15 cellular contexts compared by ENCODE assay signal in genomic region chr13:94061316-94061715, GRCh38.
DNase-seq lines count a peak whose midpoint lies in the region; ATAC-seq and TF ChIP-seq lines count a peak whose summit lies in the region.
"Had no signal": no experiment of that assay in that cellular context is flagged by ENCODE, and none has a peak within 500 bp of the region (broad histone marks: within the 10 kb centered on the region; RNA-seq: fewer than 3 reads in every experiment).

No MANE protein-coding gene starts in this region.

- no peak overlapping the region for H2AK5ac ChIP-seq in IMR-90 (ENCODE audit: low read depth, low read length)

- H4K8ac ChIP-seq in IMR-90 (ENCODE audit: low read depth in 2 of 2, low read length in 2 of 2), result no peak overlapping the region

- intact Hi-C loops in IMR-90 (cut with micrococcal nuclease), result no loop called here
- intact Hi-C loops in activated T-helper 1 cell treated with anti-CD3 and anti-CD28 coated beads, Interleukin-12 subunit alpha, Interleukin-12 subunit beta, Interleukin-2, Interleukin-4 antibody, amounts not matched to agents 30 ng/mL and 10 ng/mL and 1 ng/mL, durations not matched to agents 14 hours and 24 hours and 36 hours (cut with micrococcal nuclease), result no loop called here

- H3K27me3 ChIP-seq in IMR-90 (ENCODE audit: control insufficient read depth, insufficient read depth, low read length) (no peaks in the 10 kb centered on the region), brain microvascular endothelial cell (replicated peaks) (no peaks in the 10 kb centered on the region)
- H3K27me3 ChIP-seq: BLaER1, thyroid gland had no signal

- H3K27ac Mint-ChIP-seq in activated T-helper 1 cell treated with anti-CD3 and anti-CD28 coated beads, Interleukin-12 subunit alpha, Interleukin-12 subunit beta, Interleukin-2, Interleukin-4 antibody, amounts not matched to agents 30 ng/mL and 10 ng/mL and 1 ng/mL, durations not matched to agents 14 hours and 24 hours and 36 hours, result no peak overlapping the region
- H3K27ac Mint-ChIP-seq: activated naive CD4-positive, alpha-beta T cell treated with anti-CD3 and anti-CD28 coated beads, Interleukin-2, amount 10 ng/mL, durations not matched to agents 7 days and 5 days had no signal

- peak overlapping the region; percentile 2 for H2AFZ ChIP-seq in IMR-90 (replicated peaks; ENCODE audit: low read length, poor library complexity)
- H2AFZ ChIP-seq: parathyroid adenoma had no signal

- no peaks in the 10 kb centered on the region for H4K20me1 ChIP-seq in IMR-90 (ENCODE audit: insufficient read depth, low read length)
- H4K20me1 ChIP-seq: BLaER1 had no signal

- POLR2A ChIA-PET in IMR-90 (lab: Charles Lee; ENCODE audit: unreplicated experiment), result no interaction called here

- no peaks in the 10 kb centered on the region for H3K79me1 ChIP-seq in IMR-90 (ENCODE audit: low read depth in 1 of 2, low read length in 2 of 2)

- no peaks in the 10 kb centered on the region for H3K36me3 ChIP-seq in IMR-90 (ENCODE audit: control insufficient read depth, insufficient read depth, low read length)
- no peaks in the 10 kb centered on the region for H3K36me3 ChIP-seq in brain microvascular endothelial cell (replicated peaks)
- H3K36me3 ChIP-seq: BLaER1, thyroid gland had no signal

- H3K4me1 ChIP-seq in IMR-90 (ENCODE audit: control insufficient read depth, insufficient read depth, low read length), result peaks cover 12% of the 10 kb centered on the region
- H3K4me1 ChIP-seq: parathyroid adenoma, thyroid gland had no signal

- H3K9ac ChIP-seq in IMR-90 (ENCODE audit: low read depth, low read length), result no peak overlapping the region
- H3K9ac ChIP-seq: BLaER1, parathyroid adenoma had no signal

- dilution Hi-C loops in IMR-90 (cut with HindIII; ENCODE audit: low sequenced_read_pairs, unreplicated experiment), result no loop called here

- peak; percentile 24 for DNase-seq in AG09309 (ENCODE audit: low read depth)
- peak; percentile 79 for DNase-seq in IMR-90
- DNase-seq in brain microvascular endothelial cell, result peak; percentile 54
- peak; percentile 74 for DNase-seq in kidney tubule cell (ENCODE audit: low spot score)
- DNase-seq in activated T-helper 1 cell treated with anti-CD3 and anti-CD28 coated beads, Interleukin-12 subunit alpha, Interleukin-12 subunit beta, Interleukin-2, Interleukin-4 antibody, amounts not matched to agents 30 ng/mL and 10 ng/mL and 1 ng/mL, durations not matched to agents 14 hours and 24 hours and 36 hours (ENCODE audit: low spot score), result no peak
- no peak for DNase-seq in stimulated activated naive CD8-positive, alpha-beta T cell treated with anti-CD3 and anti-CD28 coated beads, Interleukin-15, Interleukin-2, amounts not matched to agents 100 U/mL and 50 U/mL, for 24 hours
- DNase-seq in medulla oblongata (ENCODE audit: extremely low spot score), result no peak
- DNase-seq: activated naive CD4-positive, alpha-beta T cell treated with anti-CD3 and anti-CD28 coated beads, Interleukin-2, amount 10 ng/mL, durations not matched to agents 7 days and 5 days; DND-41; NCI-H510A; thyroid gland had no signal

- no peak overlapping the region for H4K5ac ChIP-seq in IMR-90 (ENCODE audit: low read depth, low read length)

- H3K14ac ChIP-seq in IMR-90 (replicated peaks; ENCODE audit: low read depth, low read length), result no peak overlapping the region

- no peak overlapping the region for H2BK5ac ChIP-seq in IMR-90 (ENCODE audit: low read depth, low read length, poor library complexity, severe bottlenecking)

- TF ChIP-seq CTCF in AG09309 (IDR thresholded peaks at IDR 0.05; ENCODE audit: control insufficient read depth, insufficient read depth, low read depth, low read length, missing control alignments), result no peak
- no peak for TF ChIP-seq CTCF in IMR-90 (conservative IDR thresholded peaks at IDR 0.05; ENCODE audit: low read depth, low read length)
- no peak for TF ChIP-seq CTCF in brain microvascular endothelial cell (IDR thresholded peaks at IDR 0.05; ENCODE audit: low read depth, low read length, missing control alignments)

- CTCF ChIA-PET in IMR-90 (lab: Yijun Ruan, JAX), result interaction anchor here (0.6 kb wide), 1 partner anchor 832 kb away, joined by 3 read pairs; no protein-coding TSS in a partner anchor

- H3K4me3 Mint-ChIP-seq in activated T-helper 1 cell treated with anti-CD3 and anti-CD28 coated beads, Interleukin-12 subunit alpha, Interleukin-12 subunit beta, Interleukin-2, Interleukin-4 antibody, amounts not matched to agents 30 ng/mL and 10 ng/mL and 1 ng/mL, durations not matched to agents 14 hours and 24 hours and 36 hours, result no peak overlapping the region
- H3K4me3 Mint-ChIP-seq: activated naive CD4-positive, alpha-beta T cell treated with anti-CD3 and anti-CD28 coated beads, Interleukin-2, amount 10 ng/mL, durations not matched to agents 7 days and 5 days had no signal

- no peak overlapping the region for H3K56ac ChIP-seq in IMR-90 (ENCODE audit: extremely low read depth, insufficient read depth, low read length)

- H3K27ac ChIP-seq in IMR-90 (ENCODE audit: insufficient read depth, low read length), result no peak overlapping the region
- H3K27ac ChIP-seq in brain microvascular endothelial cell, result no peak overlapping the region
- H3K27ac ChIP-seq: BLaER1, parathyroid adenoma, thyroid gland had no signal

- H2BK120ac ChIP-seq in IMR-90 (ENCODE audit: low read depth, low read length), result no peak overlapping the region; the same call in 1 of the 2 replicates

- H3K4me1 Mint-ChIP-seq in activated T-helper 1 cell treated with anti-CD3 and anti-CD28 coated beads, Interleukin-12 subunit alpha, Interleukin-12 subunit beta, Interleukin-2, Interleukin-4 antibody, amounts not matched to agents 30 ng/mL and 10 ng/mL and 1 ng/mL, durations not matched to agents 14 hours and 24 hours and 36 hours (ENCODE audit: low read depth), result no peaks in the 10 kb centered on the region
- H3K4me1 Mint-ChIP-seq: activated naive CD4-positive, alpha-beta T cell treated with anti-CD3 and anti-CD28 coated beads, Interleukin-2, amount 10 ng/mL, durations not matched to agents 7 days and 5 days had no signal

- H2AK9ac ChIP-seq in IMR-90 (replicated peaks; ENCODE audit: low read depth, low read length, poor library complexity), result no peak overlapping the region

- no peaks in the 10 kb centered on the region for H3K9me3 Mint-ChIP-seq in activated T-helper 1 cell treated with anti-CD3 and anti-CD28 coated beads, Interleukin-12 subunit alpha, Interleukin-12 subunit beta, Interleukin-2, Interleukin-4 antibody, amounts not matched to agents 30 ng/mL and 10 ng/mL and 1 ng/mL, durations not matched to agents 14 hours and 24 hours and 36 hours
- H3K9me3 Mint-ChIP-seq: activated naive CD4-positive, alpha-beta T cell treated with anti-CD3 and anti-CD28 coated beads, Interleukin-2, amount 10 ng/mL, durations not matched to agents 7 days and 5 days had no signal

- peaks cover 5% of the 10 kb centered on the region for H3K27me3 Mint-ChIP-seq in activated T-helper 1 cell treated with anti-CD3 and anti-CD28 coated beads, Interleukin-12 subunit alpha, Interleukin-12 subunit beta, Interleukin-2, Interleukin-4 antibody, amounts not matched to agents 30 ng/mL and 10 ng/mL and 1 ng/mL, durations not matched to agents 14 hours and 24 hours and 36 hours (ENCODE audit: insufficient read depth)
- H3K27me3 Mint-ChIP-seq: activated naive CD4-positive, alpha-beta T cell treated with anti-CD3 and anti-CD28 coated beads, Interleukin-2, amount 10 ng/mL, durations not matched to agents 7 days and 5 days had no signal

- H3K4me3 ChIP-seq in AG09309 (ENCODE audit: control insufficient read depth, low read depth, low read length), result no peak overlapping the region
- H3K4me3 ChIP-seq in IMR-90 (ENCODE audit: insufficient read depth, low read depth, low read length), result no peak overlapping the region
- no peak overlapping the region for H3K4me3 ChIP-seq in brain microvascular endothelial cell (ENCODE audit: low read depth, low read length)
- H3K4me3 ChIP-seq: BLaER1, thyroid gland had no signal

- H2BK15ac ChIP-seq in IMR-90 (ENCODE audit: low read depth, low read length), result no peak overlapping the region

- no CpG with 5 or more reads among the region's 1 CpG for WGBS in IMR-90 (ENCODE audit: extremely low coverage in 2 of 2, insufficient read length in 1 of 2), 2 experiments

- no peaks in the 10 kb centered on the region for H3K9me3 ChIP-seq in IMR-90 (ENCODE audit: control insufficient read depth, insufficient read depth, low read length)
- H3K9me3 ChIP-seq: BLaER1, thyroid gland had no signal

- H3K18ac ChIP-seq in IMR-90 (ENCODE audit: low read depth, low read length), result no peak overlapping the region

- ATAC-seq in IMR-90 (ENCODE audit: low read depth), result peak; percentile 64
- ATAC-seq in activated CD4-positive, CD25-positive, alpha-beta regulatory T cell treated with anti-CD3 and anti-CD28 coated beads, Interleukin-2, amount 50 U/mL, for 24 hours, result no peak
- no peak for ATAC-seq in stimulated activated naive CD8-positive, alpha-beta T cell treated with anti-CD3 and anti-CD28 coated beads, Interleukin-15, Interleukin-2, amounts not matched to agents 100 U/mL and 50 U/mL, for 24 hours
- ATAC-seq: esophagus mucosa had no signal

- H4K91ac ChIP-seq in IMR-90 (ENCODE audit: insufficient read depth, low read depth, low read length), result no peak overlapping the region

- TF ChIP-seq POLR2A in IMR-90 (IDR thresholded peaks at IDR 0.05; ENCODE audit: low read depth, low read length), result no peak

- H3K36me3 Mint-ChIP-seq in activated T-helper 1 cell treated with anti-CD3 and anti-CD28 coated beads, Interleukin-12 subunit alpha, Interleukin-12 subunit beta, Interleukin-2, Interleukin-4 antibody, amounts not matched to agents 30 ng/mL and 10 ng/mL and 1 ng/mL, durations not matched to agents 14 hours and 24 hours and 36 hours (ENCODE audit: low read depth), result no peaks in the 10 kb centered on the region
- H3K36me3 Mint-ChIP-seq: activated naive CD4-positive, alpha-beta T cell treated with anti-CD3 and anti-CD28 coated beads, Interleukin-2, amount 10 ng/mL, durations not matched to agents 7 days and 5 days had no signal

- peaks cover 9% of the 10 kb centered on the region for H3K9me1 ChIP-seq in IMR-90 (ENCODE audit: insufficient read depth, low read length)

- H3K4me2 ChIP-seq in IMR-90 (ENCODE audit: low read depth, low read length), result no peak overlapping the region
- H3K4me2 ChIP-seq: BLaER1 had no signal

- in situ Hi-C loops in IMR-90 (cut with MboI; ENCODE audit: low sequenced_read_pairs), result no loop called here
- in situ Hi-C loops in brain microvascular endothelial cell (cut with HindIII; ENCODE audit: low pct_ligation_motif_present, low sequenced_read_pairs), result no loop called here

- TF ChIP-seq RAD21 in IMR-90 (IDR thresholded peaks at IDR 0.05; ENCODE audit: low read length), result no peak

- no peak overlapping the region for H3K23ac ChIP-seq in IMR-90 (ENCODE audit: low read depth, low read length)

- BruUV-seq in IMR-90 (replicated peaks; lab: Mats Ljungman, UMichigan), result no TSS peak

- no peak overlapping the region for H2BK20ac ChIP-seq in IMR-90 (ENCODE audit: low read depth, low read length)

- no peak overlapping the region for H3K4ac ChIP-seq in IMR-90 (ENCODE audit: low read depth, low read length)

TF ChIP-seq in IMR-90, 13 proteins besides CTCF, POLR2A, EP300 and RAD21 (continues in another document):
- TF ChIP-seq NFE2L2 (IDR thresholded peaks at IDR 0.05; ENCODE audit: low read depth, low read length) (no peak), RCOR1 (IDR thresholded peaks at IDR 0.05; ENCODE audit: insufficient replicate concordance, low read length) (no peak)

Comparison
In these comparisons a context has a peak if more than half of its experiments do, and no peak if none do; other contexts are left out.
1. DNase-seq: peak in AG09309 (single experiment), IMR-90 (single experiment), brain microvascular endothelial cell (single experiment) and kidney tubule cell (single experiment); none in activated T-helper 1 cell treated with anti-CD3 and anti-CD28 coated beads, Interleukin-12 subunit alpha, Interleukin-12 subunit beta, Interleukin-2, Interleukin-4 antibody, amounts not matched to agents 30 ng/mL and 10 ng/mL and 1 ng/mL, durations not matched to agents 14 hours and 24 hours and 36 hours (single experiment), stimulated activated naive CD8-positive, alpha-beta T cell treated with anti-CD3 and anti-CD28 coated beads, Interleukin-15, Interleukin-2, amounts not matched to agents 100 U/mL and 50 U/mL, for 24 hours (single experiment) and medulla oblongata (single experiment).